ENCODE assay signal across 1 cellular context in genomic region chr5:82295144-82295543, GRCh38.
TF ChIP-seq lines count a peak whose summit lies in the region.

No MANE protein-coding gene starts in this region.

TF ChIP-seq in HepG2, 621 proteins besides CTCF, POLR2A, EP300 and RAD21:
- TF ChIP-seq PBX2 (CRISPR knock-in tag; IDR thresholded peaks at IDR 0.05) = peak; percentile 65
- TF ChIP-seq TAF1 (CRISPR knock-in tag; IDR thresholded peaks at IDR 0.05) = no peak
